ENCODE assay signal across 15 cellular contexts in genomic region chr5:150500905-150501304, GRCh38. TPM values are rescaled to one million over a fixed set of nuclear protein-coding genes. Genes with fewer than 3 reads are reported as not detected.
A peak's percentile ranks its signal among the peaks of the same experiment; 100 is the strongest.
DNase-seq lines count a peak whose midpoint lies in the region; ATAC-seq and TF ChIP-seq lines count a peak whose summit lies in the region.
"Had no signal": no experiment of that assay in that cellular context is flagged by ENCODE, and none has a peak within 500 bp of the region (broad histone marks: within the 10 kb centered on the region; RNA-seq: fewer than 3 reads in every experiment).

No MANE protein-coding gene starts in this region.

- H3K27ac ChIP-seq in right lobe of liver (peak overlapping the region in 2 of 3 donors; percentile 28 to 37), skin epidermis (peak overlapping the region in 19 of 21 experiments; percentile 62 to 91 (median 82))

- H3K9me3 ChIP-seq in right lobe of liver, result no peaks in the 10 kb centered on the region

- H3K36me3 ChIP-seq in right lobe of liver, result peaks cover 0 to 10% (median 3%) of the 10 kb centered on the region in 4 donors
- H3K36me3 ChIP-seq: cardiac muscle cell had no signal

- no peak for ATAC-seq in right lobe of liver

- intact Hi-C loops in right lobe of liver (cut with DNase I), result no loop called here

- no peaks in the 10 kb centered on the region for H3K27me3 ChIP-seq in right lobe of liver
- H3K27me3 ChIP-seq: cardiac muscle cell had no signal

- 62% methylated on average over 6 of the region's 8 CpGs for WGBS in right lobe of liver (ENCODE audit: insufficient coverage, low coverage, low lambda C conversion rate, missing lambda C conversion rate)

- no peak for TF ChIP-seq CTCF in right lobe of liver (IDR thresholded peaks at IDR 0.05)

- no peak for TF ChIP-seq POLR2A in right lobe of liver (IDR thresholded peaks at IDR 0.05)

- H3K4me1 ChIP-seq in right lobe of liver, result peaks cover 2 to 98% (median 53%) of the 10 kb centered on the region in 4 donors

- DNase-seq in COLO829 (ENCODE audit: low spot score) (peak; percentile 51), T47D (ENCODE audit: low read depth in 1 of 2, low spot score in 1 of 2) (peak; percentile 64 to 98), right lobe of liver (no peak), SHP77 treated with DMSO at 0.1 percent for 48 hours (lab: John Stamatoyannopoulos, UW) (no peak), HK-2 (ENCODE audit: unreplicated experiment) (no peak), MV-4-11 (lab: John Stamatoyannopoulos, UW) (no peak)
- DNase-seq in stimulated activated CD4-positive, alpha-beta T cell treated with anti-CD3 and anti-CD28 coated beads, Interleukin-4, amount 100 ng/mL, for 4 hours, result no peak
- DNase-seq: activated CD8-positive, alpha-beta memory T cell treated with anti-CD3 and anti-CD28 coated beads for 24 hours; activated naive CD4-positive, alpha-beta T cell treated with Interleukin-2 at 50 U/mL for 16 hours; erythroblast; NCI-H526; RPMI8226; T1000 had no signal

- in situ Hi-C loops in T47D (cut with HindIII; ENCODE audit: low pct_unique_long_range_greater_than_20kb, low sequenced_read_pairs), result no loop called here

- H3K4me3 ChIP-seq in right lobe of liver, result no peak overlapping the region
- H3K4me3 ChIP-seq in skin epidermis, result no peak overlapping the region
- H3K4me3 ChIP-seq: cardiac muscle cell had no signal

RNA-seq across cellular contexts. Expression of gene NDST1, which starts 7.0 kb away (rescaled TPM):
- 10 to 100 TPM; 38.1 to 97.5 (median 76.0) TPM for total RNA-seq in right lobe of liver

RNA-seq across cellular contexts. Expression of gene RPS14, which starts 51.4 kb away (rescaled TPM):
- total RNA-seq in right lobe of liver, result 100 to 1,000 TPM; 573 to 800 (median 663) TPM

Comparison
In these comparisons a context has a peak if more than half of its experiments do, and no peak if none do; other contexts are left out.
1. DNase-seq: peak in COLO829 (single experiment) and T47D (2 of 2); none in right lobe of liver (0 of 3), SHP77 treated with DMSO at 0.1 percent for 48 hours (single experiment), stimulated activated CD4-positive, alpha-beta T cell treated with anti-CD3 and anti-CD28 coated beads, Interleukin-4, amount 100 ng/mL, for 4 hours (0 of 2), HK-2 (single experiment) and MV-4-11 (single experiment).